Comparison of ENCODE assay signal across 16 cellular contexts in genomic region chr14:74511966-74512365, GRCh38.
"Had no signal": no experiment of that assay in that cellular context is flagged by ENCODE, and none has a peak within 500 bp of the region (broad histone marks: within the 10 kb centered on the region; RNA-seq: fewer than 3 reads in every experiment).

No MANE protein-coding gene starts in this region.

- ATAC-seq: activated naive CD4-positive, alpha-beta T cell treated with anti-CD3 and anti-CD28 coated beads, Interleukin-2, amount 50 U/mL, for 72 hours; gastroesophageal sphincter; naive thymus-derived CD4-positive, alpha-beta T cell; right cardiac atrium; stimulated activated effector memory CD8-positive, alpha-beta T cell treated with anti-CD3 and anti-CD28 coated beads, Interleukin-12 subunit alpha, Interleukin-12 subunit beta, amount 100 ng/mL, for 72 hours; T-helper 17 cell had no signal

- H3K4me2 ChIP-seq: smooth muscle cell had no signal

- H3K27ac Mint-ChIP-seq: activated naive CD4-positive, alpha-beta T cell treated with anti-CD3 and anti-CD28 coated beads, Interleukin-2, amount 50 U/mL, for 72 hours; activated T-helper 2 cell treated with anti-CD3 and anti-CD28 coated beads, Interferon-gamma antibody, Interleukin-2, Interleukin-4, amounts not matched to agents 10 μg/mL and 5 μg/mL and 100 μg/mL, durations not matched to agents 14 hours and 24 hours and 36 hours; naive thymus-derived CD4-positive, alpha-beta T cell; progenitor cell of endocrine pancreas; stimulated activated effector memory CD8-positive, alpha-beta T cell treated with anti-CD3 and anti-CD28 coated beads, Interleukin-12 subunit alpha, Interleukin-12 subunit beta, amount 100 ng/mL, for 72 hours; T-helper 17 cell had no signal

- H3K9me3 ChIP-seq: gastroesophageal sphincter, left ventricle myocardium inferior, neutrophil, upper lobe of left lung had no signal

- H3K36me3 Mint-ChIP-seq: activated naive CD4-positive, alpha-beta T cell treated with anti-CD3 and anti-CD28 coated beads, Interleukin-2, amount 50 U/mL, for 72 hours; stimulated activated effector memory CD8-positive, alpha-beta T cell treated with anti-CD3 and anti-CD28 coated beads, Interleukin-12 subunit alpha, Interleukin-12 subunit beta, amount 100 ng/mL, for 72 hours had no signal

- H3K4me3 Mint-ChIP-seq: naive thymus-derived CD4-positive, alpha-beta T cell; stimulated activated effector memory CD8-positive, alpha-beta T cell treated with anti-CD3 and anti-CD28 coated beads, Interleukin-12 subunit alpha, Interleukin-12 subunit beta, amount 100 ng/mL, for 72 hours; T-helper 17 cell had no signal

- H3K36me3 ChIP-seq: left ventricle myocardium inferior, neutrophil, upper lobe of left lung had no signal

- DNase-seq: activated CD4-positive, alpha-beta T cell treated with anti-CD3 and anti-CD28 coated beads, Interleukin-2, amount 50 U/mL, for 1 hour; amygdala; islet precursor cell; left ventricle myocardium inferior; midbrain; naive thymus-derived CD4-positive, alpha-beta T cell; T-helper 17 cell; upper lobe of left lung had no signal

- H3K27me3 ChIP-seq: gastroesophageal sphincter, neutrophil, upper lobe of left lung had no signal

- H3K9me3 Mint-ChIP-seq: activated naive CD4-positive, alpha-beta T cell treated with anti-CD3 and anti-CD28 coated beads, Interleukin-2, amount 50 U/mL, for 72 hours; activated T-helper 2 cell treated with anti-CD3 and anti-CD28 coated beads, Interferon-gamma antibody, Interleukin-2, Interleukin-4, amounts not matched to agents 10 μg/mL and 5 μg/mL and 100 μg/mL, durations not matched to agents 14 hours and 24 hours and 36 hours; naive thymus-derived CD4-positive, alpha-beta T cell; stimulated activated effector memory CD8-positive, alpha-beta T cell treated with anti-CD3 and anti-CD28 coated beads, Interleukin-12 subunit alpha, Interleukin-12 subunit beta, amount 100 ng/mL, for 72 hours had no signal

- H3K4me3 ChIP-seq: gastroesophageal sphincter, left ventricle myocardium inferior, smooth muscle cell, upper lobe of left lung had no signal

- H3K4me1 ChIP-seq: gastroesophageal sphincter had no signal

- H3K27ac ChIP-seq: neutrophil, upper lobe of left lung had no signal
